ENCODE assay signal across 8 cellular contexts in the genomic region with DNA sequence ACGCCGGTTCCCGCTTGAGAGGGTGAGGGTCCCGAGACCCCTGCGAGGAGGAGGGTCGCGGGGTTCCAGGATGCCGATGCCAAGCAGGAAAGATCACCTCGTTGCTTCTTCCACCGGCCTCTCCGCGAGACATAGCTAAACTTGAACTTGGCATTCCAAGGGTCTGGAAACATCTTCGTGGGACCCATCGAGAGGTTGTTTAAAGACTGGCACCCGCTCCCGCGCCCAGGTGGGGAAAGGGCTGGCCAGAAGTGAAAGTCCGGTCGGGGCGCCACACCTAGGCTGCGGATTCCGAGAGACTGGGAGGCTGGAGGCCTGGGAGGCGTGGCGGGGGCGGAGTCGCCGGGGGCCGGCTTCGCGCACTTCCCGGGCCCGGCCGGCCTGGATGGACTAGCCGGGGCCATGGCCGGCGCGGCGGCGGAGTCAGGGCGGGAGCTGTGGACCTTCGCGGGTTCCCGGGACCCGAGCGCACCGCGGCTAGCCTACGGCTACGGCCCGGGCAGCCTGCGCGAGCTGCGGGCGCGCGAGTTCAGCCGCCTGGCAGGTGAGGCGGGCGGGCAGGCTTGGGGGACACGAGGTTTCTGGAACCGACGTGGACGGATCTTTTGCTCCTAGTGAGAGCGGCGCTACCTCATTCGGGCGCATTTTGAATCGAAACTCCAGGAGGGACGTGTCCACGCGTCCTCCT. TPM values are rescaled to one million over a fixed set of nuclear protein-coding genes. Genes with fewer than 3 reads are reported as not detected.
DNase-seq lines count a peak whose midpoint lies in the region; ATAC-seq and TF ChIP-seq lines count a peak whose summit lies in the region.

A gene with protein sequence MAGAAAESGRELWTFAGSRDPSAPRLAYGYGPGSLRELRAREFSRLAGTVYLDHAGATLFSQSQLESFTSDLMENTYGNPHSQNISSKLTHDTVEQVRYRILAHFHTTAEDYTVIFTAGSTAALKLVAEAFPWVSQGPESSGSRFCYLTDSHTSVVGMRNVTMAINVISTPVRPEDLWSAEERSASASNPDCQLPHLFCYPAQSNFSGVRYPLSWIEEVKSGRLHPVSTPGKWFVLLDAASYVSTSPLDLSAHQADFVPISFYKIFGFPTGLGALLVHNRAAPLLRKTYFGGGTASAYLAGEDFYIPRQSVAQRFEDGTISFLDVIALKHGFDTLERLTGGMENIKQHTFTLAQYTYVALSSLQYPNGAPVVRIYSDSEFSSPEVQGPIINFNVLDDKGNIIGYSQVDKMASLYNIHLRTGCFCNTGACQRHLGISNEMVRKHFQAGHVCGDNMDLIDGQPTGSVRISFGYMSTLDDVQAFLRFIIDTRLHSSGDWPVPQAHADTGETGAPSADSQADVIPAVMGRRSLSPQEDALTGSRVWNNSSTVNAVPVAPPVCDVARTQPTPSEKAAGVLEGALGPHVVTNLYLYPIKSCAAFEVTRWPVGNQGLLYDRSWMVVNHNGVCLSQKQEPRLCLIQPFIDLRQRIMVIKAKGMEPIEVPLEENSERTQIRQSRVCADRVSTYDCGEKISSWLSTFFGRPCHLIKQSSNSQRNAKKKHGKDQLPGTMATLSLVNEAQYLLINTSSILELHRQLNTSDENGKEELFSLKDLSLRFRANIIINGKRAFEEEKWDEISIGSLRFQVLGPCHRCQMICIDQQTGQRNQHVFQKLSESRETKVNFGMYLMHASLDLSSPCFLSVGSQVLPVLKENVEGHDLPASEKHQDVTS (plus strand): TSS at position 360 of the 688 bp plus-strand sequence. CDS start 43 bp downstream, at position 403.

- no peak for TF ChIP-seq RAD21 in HCT116 (IDR thresholded peaks at IDR 0.05; ENCODE audit: low read depth)

- no peaks in the 10 kb centered on the region for H3K36me3 ChIP-seq in HCT116 (ENCODE audit: control insufficient read depth in 1 of 2, insufficient read depth in 2 of 2, low read length in 2 of 2)
- no peaks in the 10 kb centered on the region for H3K36me3 ChIP-seq in esophagus (ENCODE audit: control insufficient read depth in 2 of 2, insufficient read depth in 2 of 2, low read length in 1 of 2)
- H3K36me3 ChIP-seq in mucosa of rectum (ENCODE audit: control insufficient read depth in 2 of 2, insufficient read depth in 2 of 2, low read length in 2 of 2): no peaks in the 10 kb centered on the region
- H3K36me3 ChIP-seq in suprapubic skin: no peaks in the 10 kb centered on the region

- CTCF ChIA-PET in HCT116 (lab: Charles Lee): no interaction called here

- peak; percentile 66 for TF ChIP-seq POLR2A in HCT116 (IDR thresholded peaks at IDR 0.05; ENCODE audit: borderline replicate concordance, extremely low read depth, insufficient read depth, insufficient read length)
- no peak for TF ChIP-seq POLR2A in suprapubic skin (IDR thresholded peaks at IDR 0.05)

- H3K79me2 ChIP-seq in HCT116 (ENCODE audit: insufficient read depth, low read length): peaks cover 28% of the 10 kb centered on the region

- POLR2A ChIA-PET in HCT116 (lab: Charles Lee): no interaction called here

- peak within 1 kb of the TSS; percentile 89 for H2AFZ ChIP-seq in HCT116 (ENCODE audit: low read depth, low read length, poor library complexity, severe bottlenecking)

- no TSS peak for BruUV-seq in HCT116 (replicated peaks; lab: Mats Ljungman, UMichigan)

- peak; percentile 90 for ATAC-seq in HCT116

- H3K27ac ChIP-seq in HCT116 (ENCODE audit: low read depth, low read length) (peak within 1 kb of the TSS; percentile 62), esophagus (ENCODE audit: low read depth in 2 of 2, low read length in 1 of 2) (peak within 1 kb of the TSS in 1 of 2 donors; percentile 44), mucosa of rectum (ENCODE audit: low read depth in 2 of 2, low read length in 2 of 2) (peak within 1 kb of the TSS; percentile 58 to 73), suprapubic skin (peak within 1 kb of the TSS; percentile 47)

- WGBS in esophagus, 2 donors: 0 to 1% methylated on average over 62 to 71 of the region's 71 CpGs
- WGBS in suprapubic skin: 0% methylated on average over 5 of the region's 71 CpGs

- peak within 1 kb of the TSS; percentile 96 for H3K4me2 ChIP-seq in HCT116 (ENCODE audit: low read length)

- H3K9me3 ChIP-seq in HCT116 (ENCODE audit: control insufficient read depth in 1 of 2, insufficient read depth in 1 of 2, low read depth in 1 of 2, low read length in 2 of 2): no peaks in the 10 kb centered on the region
- H3K9me3 ChIP-seq in esophagus (ENCODE audit: control insufficient read depth in 2 of 2, insufficient read depth in 1 of 2, low read depth in 1 of 2, low read length in 1 of 2): no peaks in the 10 kb centered on the region
- no peaks in the 10 kb centered on the region for H3K9me3 ChIP-seq in mucosa of rectum (ENCODE audit: control insufficient read depth in 2 of 2, low read length in 2 of 2)
- no peaks in the 10 kb centered on the region for H3K9me3 ChIP-seq in suprapubic skin

- peak within 1 kb of the TSS; percentile 77 to 87 for H3K4me3 ChIP-seq in HCT116 (replicated peaks in 1 of 2; ENCODE audit: low read depth in 1 of 2, low read length in 2 of 2)
- H3K4me3 ChIP-seq in esophagus (ENCODE audit: low read depth in 1 of 2, low read length in 2 of 2): peak within 1 kb of the TSS; percentile 68 to 77
- peak within 1 kb of the TSS; percentile 87 to 88 for H3K4me3 ChIP-seq in mucosa of rectum (ENCODE audit: low read length in 2 of 2)
- H3K4me3 ChIP-seq in suprapubic skin: peak within 1 kb of the TSS; percentile 75

- H3K9ac ChIP-seq in HCT116 (ENCODE audit: low read length) (peak within 1 kb of the TSS; percentile 92), mucosa of rectum (ENCODE audit: low read depth in 1 of 2, low read length in 2 of 2) (peak within 1 kb of the TSS; percentile 77 to 79)

- no peak for TF ChIP-seq CTCF in GM10266 (IDR thresholded peaks at IDR 0.05; ENCODE audit: control insufficient read depth, insufficient read depth, low read depth, missing control alignments)
- TF ChIP-seq CTCF in HCT116 (IDR thresholded peaks at IDR 0.05 in 2 of 3, conservative IDR thresholded peaks at IDR 0.05 in 1 of 3; ENCODE audit: borderline replicate concordance in 1 of 3, insufficient read depth in 1 of 3, low read depth in 2 of 3, low read length in 2 of 3): no peak
- no peak for TF ChIP-seq CTCF in suprapubic skin (IDR thresholded peaks at IDR 0.05)

- H3K27me3 ChIP-seq in HCT116 (ENCODE audit: insufficient read depth, low read length): no peaks in the 10 kb centered on the region
- H3K27me3 ChIP-seq in esophagus (ENCODE audit: control insufficient read depth in 1 of 2, insufficient read depth in 2 of 2, low read length in 2 of 2): no peaks in the 10 kb centered on the region
- H3K27me3 ChIP-seq in mucosa of rectum (ENCODE audit: control insufficient read depth in 2 of 2, insufficient read depth in 2 of 2, low read length in 2 of 2): no peaks in the 10 kb centered on the region
- no peaks in the 10 kb centered on the region for H3K27me3 ChIP-seq in suprapubic skin

- RAD21 ChIA-PET in HCT116 (lab: Charles Lee; ENCODE audit: low non-redundant PET in 1 of 2, low total read pairs in 2 of 2, uncharacterized antibody in 2 of 2, unreplicated experiment in 2 of 2): no interaction called here

- H3K9me2 ChIP-seq in HCT116 (ENCODE audit: insufficient read depth): no peaks in the 10 kb centered on the region

- intact Hi-C loops in HCT116 (cut with micrococcal nuclease): no loop called here

- H3K4me1 ChIP-seq in HCT116 (ENCODE audit: control insufficient read depth in 1 of 2, insufficient read depth in 2 of 2, low read length in 2 of 2) (peaks cover 12 to 27% of the 10 kb centered on the region in 2 experiments; a peak in 3 of 4 replicates), esophagus (ENCODE audit: control insufficient read depth in 2 of 2, insufficient read depth in 2 of 2, low read length in 1 of 2) (peaks cover 5 to 19% of the 10 kb centered on the region in 2 donors), mucosa of rectum (ENCODE audit: control insufficient read depth in 2 of 2, insufficient read depth in 2 of 2, low read length in 2 of 2) (peaks cover 3 to 8% of the 10 kb centered on the region in 2 donors), suprapubic skin (peaks cover 18% of the 10 kb centered on the region)

- H4K20me1 ChIP-seq in HCT116 (ENCODE audit: insufficient read depth): no peaks in the 10 kb centered on the region

- TF ChIP-seq EP300 in suprapubic skin (IDR thresholded peaks at IDR 0.05): no peak

- DNase-seq in GM10266 (ENCODE audit: extremely low spot score): peak; percentile 81
- DNase-seq in HCT116 (ENCODE audit: low read depth, low spot score): peak; percentile 29
- DNase-seq in NCI-H1930 (lab: John Stamatoyannopoulos, UW): peak; percentile 4 to 38
- DNase-seq in activated CD8-positive, alpha-beta memory T cell treated with anti-CD3 and anti-CD28 coated beads, Interleukin-2, amount 50 U/mL, for 48 hours: peak; percentile 77
- DNase-seq in suprapubic skin (ENCODE audit: low spot score in 2 of 2): peak; percentile 76 to 86
- DNase-seq in superior temporal gyrus (ENCODE audit: extremely low spot score): no peak

TF ChIP-seq in HCT116, 20 proteins besides CTCF, POLR2A, EP300 and RAD21 (continues in another document):
- no peak for TF ChIP-seq EZH2 (IDR thresholded peaks at IDR 0.05)
- no peak for TF ChIP-seq TCF7L2 (IDR thresholded peaks at IDR 0.05; ENCODE audit: borderline replicate concordance, extremely low read depth, insufficient read depth, insufficient read length)
- TF ChIP-seq, protein P1, sequence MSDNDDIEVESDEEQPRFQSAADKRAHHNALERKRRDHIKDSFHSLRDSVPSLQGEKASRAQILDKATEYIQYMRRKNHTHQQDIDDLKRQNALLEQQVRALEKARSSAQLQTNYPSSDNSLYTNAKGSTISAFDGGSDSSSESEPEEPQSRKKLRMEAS (IDR thresholded peaks at IDR 0.05): peak; percentile 60; the same call in 1 of the 2 replicates
- peak; percentile 57 for TF ChIP-seq ZFX (IDR thresholded peaks at IDR 0.05)

RNA-seq across cellular contexts. Expression of the gene that starts here (rescaled TPM):
- 12.1 TPM for total RNA-seq in HCT116 (2021; ENCODE audit: unreplicated experiment)
- polyA plus RNA-seq in HCT116 (2012): 11.6 and 12.3 TPM in 2 replicates
- polyA plus RNA-seq in esophagus: 1 to 10 TPM; 1.2 to 4.2 TPM
- 1 to 10 TPM; 4.6 to 9.2 (median 6.4) TPM for total RNA-seq in suprapubic skin
